Comparison of ENCODE assay signal across 19 cellular contexts in genomic region chr12:42981379-42981778, GRCh38.
A peak's percentile ranks its signal among the peaks of the same experiment; 100 is the strongest.
DNase-seq lines count a peak whose midpoint lies in the region; ATAC-seq and TF ChIP-seq lines count a peak whose summit lies in the region.
"Had no signal": no experiment of that assay in that cellular context is flagged by ENCODE, and none has a peak within 500 bp of the region (broad histone marks: within the 10 kb centered on the region; RNA-seq: fewer than 3 reads in every experiment).

No MANE protein-coding gene starts in this region.

- H3K27ac ChIP-seq in GM23248 = peak overlapping the region; percentile 6; the same call in 1 of the 2 replicates
- H3K27ac ChIP-seq: BLaER1, coronary artery, psoas muscle had no signal

- H3K36me3 ChIP-seq in GM23248 (ENCODE audit: low read depth) (no peaks in the 10 kb centered on the region), skeletal muscle satellite cell (ENCODE audit: insufficient read depth, low read length) (no peaks in the 10 kb centered on the region)
- H3K36me3 ChIP-seq: BLaER1 had no signal

- TF ChIP-seq CTCF in fibroblast of mammary gland (conservative IDR thresholded peaks at IDR 0.05; ENCODE audit: control insufficient read depth, insufficient read depth, low read depth, low read length) = no peak

- in situ Hi-C loops in GM23248 (cut with MboI) = no loop called here

- H3K4me2 ChIP-seq in GM23248 (ENCODE audit: unreplicated experiment) (peak overlapping the region; percentile 35), skeletal muscle satellite cell (ENCODE audit: low read length) (peak overlapping the region; percentile 10)
- H3K4me2 ChIP-seq: BLaER1 had no signal

- no peaks in the 10 kb centered on the region for H3K9me2 ChIP-seq in GM23248 (ENCODE audit: insufficient read depth)

- H3K4me3 ChIP-seq in GM23248 = no peak overlapping the region
- H3K4me3 ChIP-seq in fibroblast of mammary gland (ENCODE audit: control insufficient read depth, low read depth, low read length) = no peak overlapping the region
- H3K4me3 ChIP-seq in skeletal muscle satellite cell (ENCODE audit: low read length) = no peak overlapping the region
- H3K4me3 ChIP-seq: BLaER1, coronary artery, psoas muscle had no signal

- no peaks in the 10 kb centered on the region for H3K79me2 ChIP-seq in GM23248 (ENCODE audit: insufficient read depth)

- DNase-seq in GM23248 = peak; percentile 84
- peak; percentile 63 for DNase-seq in RPMI7951 (ENCODE audit: low read depth)
- DNase-seq in fibroblast of mammary gland (ENCODE audit: low read depth) = peak; percentile 69
- no peak for DNase-seq in T-helper 1 cell
- no peak for DNase-seq in DMS53 (lab: John Stamatoyannopoulos, UW)
- DNase-seq: activated CD8-positive, alpha-beta T cell treated with anti-CD3 and anti-CD28 coated beads for 36 hours; activated T-cell treated with anti-CD3 and anti-CD28 coated beads, Interleukin-2, amount 50 U/mL, for 72 hours; erythroblast; GOT3; NCI-H774; psoas muscle; RPMI8226; stimulated activated CD4-positive, alpha-beta T cell treated with anti-CD3 and anti-CD28 coated beads, Interleukin-15, amount 100 ng/mL, for 24 hours; SW 1271 had no signal

- H3K27me3 ChIP-seq in GM23248 (replicated peaks; ENCODE audit: insufficient read depth) (no peaks in the 10 kb centered on the region), skeletal muscle satellite cell (ENCODE audit: control insufficient read depth, insufficient read depth, low read length) (no peaks in the 10 kb centered on the region)
- H3K27me3 ChIP-seq: BLaER1 had no signal

- no peaks in the 10 kb centered on the region for H4K20me1 ChIP-seq in GM23248 (ENCODE audit: insufficient read depth)
- H4K20me1 ChIP-seq: BLaER1 had no signal

- H2AFZ ChIP-seq in GM23248 = no peak overlapping the region

- H3K9ac ChIP-seq in GM23248 = no peak overlapping the region
- H3K9ac ChIP-seq in skeletal muscle satellite cell (ENCODE audit: low read depth, low read length) = no peak overlapping the region
- H3K9ac ChIP-seq: BLaER1 had no signal

- 28 to 35% methylated on average over 3 of the region's 3 CpGs for WGBS in GM23248 (ENCODE audit: low coverage in 1 of 2, low lambda C conversion rate in 2 of 2, missing lambda C conversion rate in 2 of 2), 2 experiments

- peaks cover 20% of the 10 kb centered on the region for H3F3A ChIP-seq in GM23248 (ENCODE audit: insufficient read depth)

- no peaks in the 10 kb centered on the region for H3K9me3 ChIP-seq in GM23248 (ENCODE audit: low read depth)
- no peaks in the 10 kb centered on the region for H3K9me3 ChIP-seq in skeletal muscle satellite cell (replicated peaks; ENCODE audit: low read length)
- H3K9me3 ChIP-seq: BLaER1, psoas muscle had no signal

- no peak for ATAC-seq in GM18517 (IDR thresholded peaks at IDR 0.05; ENCODE audit: unreplicated experiment)
- ATAC-seq: activated CD8-positive, alpha-beta T cell treated with anti-CD3 and anti-CD28 coated beads for 36 hours; activated T-cell treated with anti-CD3 and anti-CD28 coated beads, Interleukin-2, amount 50 U/mL, for 72 hours; HepG2; psoas muscle had no signal

- H3K4me1 ChIP-seq in GM23248 (ENCODE audit: insufficient read depth) = peaks cover 30% of the 10 kb centered on the region
- H3K4me1 ChIP-seq in skeletal muscle satellite cell (ENCODE audit: control insufficient read depth, insufficient read depth, low read length) = peaks cover 33% of the 10 kb centered on the region
- H3K4me1 ChIP-seq: BLaER1, psoas muscle had no signal

Comparison
In these comparisons a context has a peak if more than half of its experiments do, and no peak if none do; other contexts are left out.
1. DNase-seq: peak in GM23248 (single experiment), RPMI7951 (single experiment) and fibroblast of mammary gland (single experiment); none in T-helper 1 cell (0 of 5) and DMS53 (single experiment).